Comparison of ENCODE assay signal across 11 cellular contexts in genomic region chr18:39414009-39414700, GRCh38.
DNase-seq lines count a peak whose midpoint lies in the region; ATAC-seq, FAIRE-seq and TF ChIP-seq lines count a peak whose summit lies in the region.
"Had no signal": no experiment of that assay in that cellular context is flagged by ENCODE, and none has a peak within 500 bp of the region (broad histone marks: within the 10 kb centered on the region; RNA-seq: fewer than 3 reads in every experiment).

No MANE protein-coding gene starts in this region.

- no peak overlapping the region for H2AFZ ChIP-seq in endothelial cell of umbilical vein (ENCODE audit: low read depth, low read length)
- H2AFZ ChIP-seq: parathyroid adenoma had no signal

- no peak overlapping the region for H3K27ac ChIP-seq in endothelial cell of umbilical vein (ENCODE audit: insufficient read depth, low read depth, low read length)
- H3K27ac ChIP-seq: parathyroid adenoma had no signal

- H3K4me3 ChIP-seq in endothelial cell of umbilical vein (replicated peaks in 1 of 3; ENCODE audit: insufficient read depth in 1 of 3, low read depth in 1 of 3, low read length in 3 of 3) (no peak overlapping the region), Caco-2 (ENCODE audit: low read depth, low read length) (no peak overlapping the region)

- no peak for TF ChIP-seq POLR2A in endothelial cell of umbilical vein (IDR thresholded peaks at IDR 0.05; ENCODE audit: low read depth, low read length)

- no peaks in the 10 kb centered on the region for H3K9me3 Mint-ChIP-seq in Caco-2 (ENCODE audit: unreplicated experiment)
- H3K9me3 Mint-ChIP-seq: H9 had no signal

- H3K27me3 ChIP-seq in endothelial cell of umbilical vein (ENCODE audit: control insufficient read depth in 2 of 2, insufficient read depth in 2 of 2, low read length in 2 of 2) (no peaks in the 10 kb centered on the region), Caco-2 (replicated peaks; ENCODE audit: control insufficient read depth, insufficient read depth, low read length) (no peaks in the 10 kb centered on the region)

- H3K4me2 ChIP-seq in endothelial cell of umbilical vein (ENCODE audit: insufficient read depth, low read length): peak overlapping the region; percentile 34

- no peak for TF ChIP-seq CTCF in endothelial cell of umbilical vein (IDR thresholded peaks at IDR 0.05; ENCODE audit: extremely low read depth in 1 of 2, insufficient read depth in 1 of 2, low read depth in 1 of 2, low read length in 2 of 2)
- no peak for TF ChIP-seq CTCF in Caco-2 (IDR thresholded peaks at IDR 0.05; ENCODE audit: insufficient read depth in 1 of 2, low read depth in 1 of 2, low read length in 1 of 2, severe bottlenecking in 1 of 2, unreplicated experiment in 1 of 2)

- H3K4me1 Mint-ChIP-seq in Caco-2 (ENCODE audit: low read depth, unreplicated experiment): no peaks in the 10 kb centered on the region

- peak; percentile 83 for FAIRE-seq in endothelial cell of umbilical vein (lab: Jason Lieb, UNC)
- FAIRE-seq: endometrium had no signal

- no peaks in the 10 kb centered on the region for H3K27me3 Mint-ChIP-seq in Caco-2 (ENCODE audit: insufficient read depth, unreplicated experiment)

- H3K36me3 ChIP-seq in endothelial cell of umbilical vein (ENCODE audit: control insufficient read depth in 2 of 2, extremely low read depth in 1 of 2, insufficient read depth in 2 of 2, low read length in 2 of 2): no peaks in the 10 kb centered on the region
- H3K36me3 ChIP-seq in Caco-2 (ENCODE audit: control insufficient read depth, insufficient read depth, low read length): no peaks in the 10 kb centered on the region

- H3K4me3 Mint-ChIP-seq in Caco-2 (ENCODE audit: unreplicated experiment): no peak overlapping the region
- H3K4me3 Mint-ChIP-seq: H9 had no signal

- CTCF ChIA-PET in endothelial cell of umbilical vein (lab: Charles Lee): interaction anchor here (0.9 to 1.4 kb wide), 2 partner anchors 12 to 113 kb away, joined by 3 read pairs; no protein-coding TSS in a partner anchor
- CTCF ChIA-PET in Caco-2 (lab: Charles Lee): no interaction called here

- H4K20me1 ChIP-seq in endothelial cell of umbilical vein (replicated peaks; ENCODE audit: control insufficient read depth, extremely low read depth, insufficient read depth, low read length): no peaks in the 10 kb centered on the region

- ATAC-seq in GM18868 (IDR thresholded peaks at IDR 0.05; ENCODE audit: unreplicated experiment): peak; percentile 75

- intact Hi-C loops in endothelial cell of umbilical vein (cut with micrococcal nuclease) (loop anchor here (5.0 kb wide), 1 partner anchor 33 kb away; no protein-coding TSS in a partner anchor), Caco-2 (cut with micrococcal nuclease; ENCODE audit: unreplicated experiment) (no loop called here)

- DNase-seq in M059J (ENCODE audit: low read depth) (peak; percentile 85), endothelial cell of umbilical vein (ENCODE audit: low read depth, low spot score) (peak; percentile 86), renal cortical epithelial cell (ENCODE audit: low read depth) (peak; percentile 90), NAMALWA (ENCODE audit: low spot score) (no peak), Caco-2 (no peak), DMS79 (lab: John Stamatoyannopoulos, UW) (no peak)
- DNase-seq: H9, MV-4-11 had no signal

- H3K9me3 ChIP-seq in endothelial cell of umbilical vein (replicated peaks; ENCODE audit: control insufficient read depth, insufficient read depth, low read length) (no peaks in the 10 kb centered on the region), Caco-2 (no peaks in the 10 kb centered on the region)

- POLR2A ChIA-PET in endothelial cell of umbilical vein (lab: Charles Lee): no interaction called here
- POLR2A ChIA-PET in Caco-2 (lab: Charles Lee): no interaction called here

- H3K9ac ChIP-seq in endothelial cell of umbilical vein (replicated peaks; ENCODE audit: extremely low read depth, insufficient read depth, low read length): no peak overlapping the region
- H3K9ac ChIP-seq: parathyroid adenoma had no signal

- no peaks in the 10 kb centered on the region for H3K79me2 ChIP-seq in endothelial cell of umbilical vein (ENCODE audit: control insufficient read depth, insufficient read depth, low read length)
- H3K79me2 ChIP-seq: parathyroid adenoma had no signal

- no peaks in the 10 kb centered on the region for H3K36me3 Mint-ChIP-seq in Caco-2 (ENCODE audit: insufficient read depth, unreplicated experiment)

- H3K4me1 ChIP-seq in endothelial cell of umbilical vein (ENCODE audit: control insufficient read depth, extremely low read depth, insufficient read depth, low read length): peaks cover 12% of the 10 kb centered on the region
- no peaks in the 10 kb centered on the region for H3K4me1 ChIP-seq in Caco-2
- H3K4me1 ChIP-seq: parathyroid adenoma had no signal

- dilution Hi-C loops in endothelial cell of umbilical vein (cut with MboI; ENCODE audit: extremely low pct_ligation_motif_present, low sequenced_read_pairs): no loop called here

- no peaks in the 10 kb centered on the region for H3K9me1 ChIP-seq in endothelial cell of umbilical vein (replicated peaks; ENCODE audit: control insufficient read depth, extremely low read depth, insufficient read depth, low read length)

- BruUV-seq in endothelial cell of umbilical vein (replicated peaks; lab: Mats Ljungman, UMichigan) (no TSS peak), Caco-2 (replicated peaks; lab: Mats Ljungman, UMichigan) (no TSS peak)

- H3K27ac Mint-ChIP-seq in Caco-2 (ENCODE audit: unreplicated experiment): no peak overlapping the region
- H3K27ac Mint-ChIP-seq: H9 had no signal

TF ChIP-seq in endothelial cell of umbilical vein, 7 proteins besides CTCF, POLR2A, EP300 and RAD21:
- TF ChIP-seq MYC (IDR thresholded peaks at IDR 0.05; ENCODE audit: low read depth, low read length) (no peak), POLR2AphosphoS5 (IDR thresholded peaks at IDR 0.05; ENCODE audit: insufficient read depth, low read depth, low read length) (peak; percentile 16), JUN (IDR thresholded peaks at IDR 0.05; ENCODE audit: borderline replicate concordance, insufficient read depth, insufficient read length, low read depth) (peak; percentile 92), FOS (IDR thresholded peaks at IDR 0.05; ENCODE audit: borderline replicate concordance, insufficient read depth, low read length) (peak; percentile 91), MAX (IDR thresholded peaks at IDR 0.05; ENCODE audit: insufficient read depth, insufficient read length) (no peak)

Comparison
In these comparisons a context has a peak if more than half of its experiments do, and no peak if none do; other contexts are left out.
1. DNase-seq: peak in M059J (single experiment), endothelial cell of umbilical vein (single experiment) and renal cortical epithelial cell (single experiment); none in NAMALWA (single experiment), Caco-2 (0 of 2) and DMS79 (single experiment).